ENCODE assay signal across 1 cellular context in the genomic region with DNA sequence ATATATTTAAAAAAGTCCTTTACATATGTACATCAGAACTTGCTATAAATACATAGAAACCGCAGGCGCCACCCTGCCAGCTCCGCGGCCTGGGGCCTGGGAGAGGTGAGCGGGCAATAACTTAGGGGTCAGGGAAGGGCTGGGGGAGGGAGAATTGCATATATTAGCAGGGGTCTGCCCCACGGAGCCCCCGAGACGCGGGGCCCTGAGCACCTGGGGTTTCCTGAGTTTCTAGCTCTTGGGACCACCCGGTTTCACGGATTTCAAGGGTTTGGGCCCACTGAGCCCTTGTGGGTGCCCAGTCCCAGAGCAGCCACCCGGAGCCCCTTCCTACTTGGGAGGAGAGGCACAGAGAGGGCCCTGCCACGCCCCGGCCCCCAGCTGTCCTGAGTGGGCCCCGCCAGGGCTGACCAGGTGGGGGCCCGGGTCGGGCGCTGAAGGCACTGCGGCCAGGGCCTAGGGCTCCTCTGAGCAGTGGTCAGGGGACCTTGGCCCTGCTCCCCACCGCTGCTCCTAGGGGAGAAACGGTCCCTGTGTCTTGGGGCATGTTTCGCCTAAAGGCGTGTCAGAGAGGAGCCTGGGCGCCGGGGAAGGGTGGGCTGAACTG.
TF ChIP-seq lines count a peak whose summit lies in the region.

No MANE protein-coding gene starts in this region.

TF ChIP-seq in HEK293, 187 proteins besides CTCF, POLR2A, EP300 and RAD21 (continued from another document):
- TF ChIP-seq, protein P1, sequence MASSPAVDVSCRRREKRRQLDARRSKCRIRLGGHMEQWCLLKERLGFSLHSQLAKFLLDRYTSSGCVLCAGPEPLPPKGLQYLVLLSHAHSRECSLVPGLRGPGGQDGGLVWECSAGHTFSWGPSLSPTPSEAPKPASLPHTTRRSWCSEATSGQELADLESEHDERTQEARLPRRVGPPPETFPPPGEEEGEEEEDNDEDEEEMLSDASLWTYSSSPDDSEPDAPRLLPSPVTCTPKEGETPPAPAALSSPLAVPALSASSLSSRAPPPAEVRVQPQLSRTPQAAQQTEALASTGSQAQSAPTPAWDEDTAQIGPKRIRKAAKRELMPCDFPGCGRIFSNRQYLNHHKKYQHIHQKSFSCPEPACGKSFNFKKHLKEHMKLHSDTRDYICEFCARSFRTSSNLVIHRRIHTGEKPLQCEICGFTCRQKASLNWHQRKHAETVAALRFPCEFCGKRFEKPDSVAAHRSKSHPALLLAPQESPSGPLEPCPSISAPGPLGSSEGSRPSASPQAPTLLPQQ (tag by site-specific recombination; IDR thresholded peaks at IDR 0.05): peak; percentile 36; the same call in 1 of the 2 replicates
- TF ChIP-seq, protein P2, sequence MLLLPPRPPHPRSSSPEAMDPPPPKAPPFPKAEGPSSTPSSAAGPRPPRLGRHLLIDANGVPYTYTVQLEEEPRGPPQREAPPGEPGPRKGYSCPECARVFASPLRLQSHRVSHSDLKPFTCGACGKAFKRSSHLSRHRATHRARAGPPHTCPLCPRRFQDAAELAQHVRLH (tag by site-specific recombination; IDR thresholded peaks at IDR 0.05): no peak
- TF ChIP-seq SP3 (tag by site-specific recombination; IDR thresholded peaks at IDR 0.05): no peak
